ENCODE assay signal across 8 cellular contexts in genomic region chr2:191555092-191555742, GRCh38.
DNase-seq lines count a peak whose midpoint lies in the region; ATAC-seq and TF ChIP-seq lines count a peak whose summit lies in the region.

No MANE protein-coding gene starts in this region.

- DNase-seq in DMS153 (lab: John Stamatoyannopoulos, UW): peak; percentile 63
- DNase-seq in HS-5 (ENCODE audit: low read depth): peak; percentile 69
- peak; percentile 11 for DNase-seq in NOMO-1 treated with dmso at 0.1 percent for 144 hours (lab: John Stamatoyannopoulos, UW; ENCODE audit: unreplicated experiment)
- DNase-seq in activated CD8-positive, alpha-beta memory T cell treated with anti-CD3 and anti-CD28 coated beads for 48 hours (ENCODE audit: low read depth in 2 of 3, low spot score in 2 of 3): peak; percentile 30 to 64 (median 55)
- DNase-seq in epithelial cell of esophagus (ENCODE audit: low read depth): peak; percentile 83
- DNase-seq in mucosa of gallbladder (ENCODE audit: low spot score): peak; percentile 90
- DNase-seq in stimulated activated CD8-positive, alpha-beta memory T cell treated with anti-CD3 and anti-CD28 coated beads, Interleukin-4, amount 100 ng/mL, for 48 hours: peak; percentile 92

- ATAC-seq in GM21447 (IDR thresholded peaks at IDR 0.05; ENCODE audit: unreplicated experiment): peak; percentile 96

- TF ChIP-seq CTCF in epithelial cell of esophagus (IDR thresholded peaks at IDR 0.05; ENCODE audit: insufficient read depth, low read depth, low read length, missing control alignments): peak; percentile 77

- H3K4me3 ChIP-seq in epithelial cell of esophagus (ENCODE audit: low read length): no peak overlapping the region

Comparison
In these comparisons a context has a peak if more than half of its experiments do, and no peak if none do; other contexts are left out.
1. DNase-seq: peak in every context shown above with its lines; median percentile 92 in stimulated activated CD8-positive, alpha-beta memory T cell treated with anti-CD3 and anti-CD28 coated beads, Interleukin-4, amount 100 ng/mL, for 48 hours; 90 in mucosa of gallbladder; 83 in epithelial cell of esophagus; 69 in HS-5; 63 in DMS153; 55 in activated CD8-positive, alpha-beta memory T cell treated with anti-CD3 and anti-CD28 coated beads for 48 hours; 11 in NOMO-1 treated with dmso at 0.1 percent for 144 hours.